ENCODE assay signal across 1 cellular context in the genomic region with DNA sequence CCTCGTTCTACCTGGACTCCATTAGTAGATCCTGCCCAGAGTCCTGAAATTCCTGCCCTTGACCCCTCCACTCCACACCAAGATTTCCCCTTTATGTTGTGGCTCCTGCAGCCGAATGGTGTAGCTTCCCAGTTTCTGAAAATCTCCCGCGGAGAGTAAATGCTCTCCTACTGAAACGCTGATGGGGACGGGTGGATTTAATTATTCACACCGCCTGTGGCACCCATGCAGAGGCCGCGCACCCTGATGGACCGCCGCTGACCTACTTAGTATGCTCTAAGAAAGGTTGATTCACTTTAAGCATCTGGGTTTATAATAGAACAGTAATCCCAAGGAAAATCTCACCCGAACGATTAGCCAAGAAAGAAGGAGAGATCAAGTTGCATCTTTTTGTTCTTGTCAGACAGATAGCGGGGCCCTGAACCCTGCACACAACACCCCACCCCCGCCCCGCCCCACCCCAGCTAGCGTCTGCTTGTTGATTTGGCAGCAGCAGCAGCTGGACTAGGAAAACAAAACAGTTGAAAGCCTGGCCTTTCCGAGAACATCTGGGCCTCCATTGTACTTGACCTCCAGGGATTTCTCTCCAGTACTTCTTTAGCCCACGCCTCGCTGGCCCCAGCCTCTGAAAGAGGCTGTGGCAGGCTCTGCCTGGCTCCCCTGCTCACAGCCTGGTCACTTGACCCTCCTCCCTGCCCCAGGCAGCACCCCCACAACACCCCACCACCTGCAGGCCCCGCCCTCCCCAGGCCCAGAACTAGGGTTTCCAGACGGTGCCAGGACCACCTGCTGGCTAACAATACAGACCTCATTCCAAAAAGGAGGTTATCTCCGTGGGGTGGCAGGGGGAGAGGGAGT.
TF ChIP-seq lines count a peak whose summit lies in the region.

No MANE protein-coding gene starts in this region.

TF ChIP-seq in WTC11, 78 proteins besides CTCF, POLR2A, EP300 and RAD21:
- TF ChIP-seq ZNF423 (CRISPR knock-in tag; IDR thresholded peaks at IDR 0.05) (peak; percentile 24; the same call in 1 of the 2 replicates), JAZF1 (CRISPR knock-in tag; IDR thresholded peaks at IDR 0.05) (no peak)
